Comparison of ENCODE assay signal across 1 cellular context in genomic region chr22:19753996-19754700, GRCh38.
TF ChIP-seq lines count a peak whose summit lies in the region.

No MANE protein-coding gene starts in this region.

TF ChIP-seq in GM23338, 12 proteins besides CTCF, POLR2A, EP300 and RAD21 (continued from another document):
- TF ChIP-seq, protein P1, sequence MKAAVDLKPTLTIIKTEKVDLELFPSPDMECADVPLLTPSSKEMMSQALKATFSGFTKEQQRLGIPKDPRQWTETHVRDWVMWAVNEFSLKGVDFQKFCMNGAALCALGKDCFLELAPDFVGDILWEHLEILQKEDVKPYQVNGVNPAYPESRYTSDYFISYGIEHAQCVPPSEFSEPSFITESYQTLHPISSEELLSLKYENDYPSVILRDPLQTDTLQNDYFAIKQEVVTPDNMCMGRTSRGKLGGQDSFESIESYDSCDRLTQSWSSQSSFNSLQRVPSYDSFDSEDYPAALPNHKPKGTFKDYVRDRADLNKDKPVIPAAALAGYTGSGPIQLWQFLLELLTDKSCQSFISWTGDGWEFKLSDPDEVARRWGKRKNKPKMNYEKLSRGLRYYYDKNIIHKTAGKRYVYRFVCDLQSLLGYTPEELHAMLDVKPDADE (IDR thresholded peaks at IDR 0.05): no peak
- TF ChIP-seq, protein P2, sequence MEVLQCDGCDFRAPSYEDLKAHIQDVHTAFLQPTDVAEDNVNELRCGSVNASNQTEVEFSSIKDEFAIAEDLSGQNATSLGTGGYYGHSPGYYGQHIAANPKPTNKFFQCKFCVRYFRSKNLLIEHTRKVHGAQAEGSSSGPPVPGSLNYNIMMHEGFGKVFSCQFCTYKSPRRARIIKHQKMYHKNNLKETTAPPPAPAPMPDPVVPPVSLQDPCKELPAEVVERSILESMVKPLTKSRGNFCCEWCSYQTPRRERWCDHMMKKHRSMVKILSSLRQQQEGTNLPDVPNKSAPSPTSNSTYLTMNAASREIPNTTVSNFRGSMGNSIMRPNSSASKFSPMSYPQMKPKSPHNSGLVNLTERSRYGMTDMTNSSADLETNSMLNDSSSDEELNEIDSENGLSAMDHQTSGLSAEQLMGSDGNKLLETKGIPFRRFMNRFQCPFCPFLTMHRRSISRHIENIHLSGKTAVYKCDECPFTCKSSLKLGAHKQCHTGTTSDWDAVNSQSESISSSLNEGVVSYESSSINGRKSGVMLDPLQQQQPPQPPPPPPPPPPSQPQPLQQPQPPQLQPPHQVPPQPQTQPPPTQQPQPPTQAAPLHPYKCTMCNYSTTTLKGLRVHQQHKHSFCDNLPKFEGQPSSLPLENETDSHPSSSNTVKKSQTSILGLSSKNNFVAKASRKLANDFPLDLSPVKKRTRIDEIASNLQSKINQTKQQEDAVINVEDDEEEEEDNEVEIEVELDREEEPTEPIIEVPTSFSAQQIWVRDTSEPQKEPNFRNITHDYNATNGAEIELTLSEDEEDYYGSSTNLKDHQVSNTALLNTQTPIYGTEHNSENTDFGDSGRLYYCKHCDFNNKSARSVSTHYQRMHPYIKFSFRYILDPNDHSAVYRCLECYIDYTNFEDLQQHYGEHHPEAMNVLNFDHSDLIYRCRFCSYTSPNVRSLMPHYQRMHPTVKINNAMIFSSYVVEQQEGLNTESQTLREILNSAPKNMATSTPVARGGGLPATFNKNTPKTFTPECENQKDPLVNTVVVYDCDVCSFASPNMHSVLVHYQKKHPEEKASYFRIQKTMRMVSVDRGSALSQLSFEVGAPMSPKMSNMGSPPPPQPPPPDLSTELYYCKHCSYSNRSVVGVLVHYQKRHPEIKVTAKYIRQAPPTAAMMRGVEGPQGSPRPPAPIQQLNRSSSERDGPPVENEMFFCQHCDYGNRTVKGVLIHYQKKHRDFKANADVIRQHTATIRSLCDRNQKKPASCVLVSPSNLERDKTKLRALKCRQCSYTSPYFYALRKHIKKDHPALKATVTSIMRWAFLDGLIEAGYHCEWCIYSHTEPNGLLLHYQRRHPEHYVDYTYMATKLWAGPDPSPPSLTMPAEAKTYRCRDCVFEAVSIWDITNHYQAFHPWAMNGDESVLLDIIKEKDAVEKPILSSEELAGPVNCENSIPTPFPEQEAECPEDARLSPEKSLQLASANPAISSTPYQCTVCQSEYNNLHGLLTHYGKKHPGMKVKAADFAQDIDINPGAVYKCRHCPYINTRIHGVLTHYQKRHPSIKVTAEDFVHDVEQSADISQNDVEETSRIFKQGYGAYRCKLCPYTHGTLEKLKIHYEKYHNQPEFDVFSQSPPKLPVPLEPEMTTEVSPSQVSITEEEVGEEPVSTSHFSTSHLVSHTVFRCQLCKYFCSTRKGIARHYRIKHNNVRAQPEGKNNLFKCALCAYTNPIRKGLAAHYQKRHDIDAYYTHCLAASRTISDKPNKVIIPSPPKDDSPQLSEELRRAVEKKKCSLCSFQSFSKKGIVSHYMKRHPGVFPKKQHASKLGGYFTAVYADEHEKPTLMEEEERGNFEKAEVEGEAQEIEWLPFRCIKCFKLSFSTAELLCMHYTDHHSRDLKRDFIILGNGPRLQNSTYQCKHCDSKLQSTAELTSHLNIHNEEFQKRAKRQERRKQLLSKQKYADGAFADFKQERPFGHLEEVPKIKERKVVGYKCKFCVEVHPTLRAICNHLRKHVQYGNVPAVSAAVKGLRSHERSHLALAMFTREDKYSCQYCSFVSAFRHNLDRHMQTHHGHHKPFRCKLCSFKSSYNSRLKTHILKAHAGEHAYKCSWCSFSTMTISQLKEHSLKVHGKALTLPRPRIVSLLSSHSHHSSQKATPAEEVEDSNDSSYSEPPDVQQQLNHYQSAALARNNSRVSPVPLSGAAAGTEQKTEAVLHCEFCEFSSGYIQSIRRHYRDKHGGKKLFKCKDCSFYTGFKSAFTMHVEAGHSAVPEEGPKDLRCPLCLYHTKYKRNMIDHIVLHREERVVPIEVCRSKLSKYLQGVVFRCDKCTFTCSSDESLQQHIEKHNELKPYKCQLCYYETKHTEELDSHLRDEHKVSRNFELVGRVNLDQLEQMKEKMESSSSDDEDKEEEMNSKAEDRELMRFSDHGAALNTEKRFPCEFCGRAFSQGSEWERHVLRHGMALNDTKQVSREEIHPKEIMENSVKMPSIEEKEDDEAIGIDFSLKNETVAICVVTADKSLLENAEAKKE (CRISPR knock-in tag; IDR thresholded peaks at IDR 0.05): no peak
- no peak for TF ChIP-seq JUNB (IDR thresholded peaks at IDR 0.05; ENCODE audit: unreplicated experiment)
TF ChIP-seq in GM23338: peak in this region for 0.
